In the genomic region with DNA sequence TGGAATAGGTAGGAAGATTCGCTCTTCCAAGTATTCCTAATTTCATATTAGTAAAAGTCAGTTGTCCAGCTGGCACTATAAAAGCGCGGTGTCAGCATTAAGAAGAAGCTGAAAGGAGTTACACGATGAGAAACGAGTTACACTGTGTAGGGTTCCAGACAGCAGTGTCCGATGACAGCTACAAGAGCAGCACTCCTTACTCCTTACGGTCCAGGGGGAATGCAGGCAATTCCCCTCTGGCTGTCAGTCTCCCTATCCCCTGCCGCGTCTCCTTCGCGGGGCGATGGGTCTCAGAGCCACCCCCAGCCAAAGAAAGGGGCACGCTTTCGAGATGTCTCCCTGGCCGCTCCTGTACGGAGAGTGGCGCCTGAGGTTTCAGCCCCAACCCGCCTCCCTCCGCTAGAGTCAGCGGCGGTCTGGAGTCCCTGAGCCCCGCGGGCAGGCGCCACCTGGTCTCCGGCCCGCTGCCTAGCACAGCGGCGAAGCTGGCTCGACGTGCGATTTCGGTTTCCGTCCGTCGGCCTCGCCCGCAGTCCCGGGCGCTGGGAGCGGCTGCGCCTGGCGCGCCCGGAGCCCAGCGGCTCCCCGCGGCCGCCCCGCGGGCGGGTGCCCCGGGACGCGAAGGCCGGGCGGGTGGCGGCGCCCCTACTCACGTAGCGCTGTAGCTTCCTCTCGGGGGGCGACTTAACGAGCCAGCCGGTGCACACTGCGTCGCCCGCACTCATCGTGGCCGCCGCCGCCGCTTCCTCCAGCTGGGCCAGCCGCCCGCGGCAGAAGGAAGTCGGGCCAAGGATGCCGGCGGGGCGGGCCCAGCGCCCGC, we compare ENCODE assay signal across 8 cellular contexts. TPM values are rescaled to one million over a fixed set of nuclear protein-coding genes. Genes with fewer than 3 reads are reported as not detected.
DNase-seq lines count a peak whose midpoint lies in the region; ATAC-seq and TF ChIP-seq lines count a peak whose summit lies in the region.

A gene with protein sequence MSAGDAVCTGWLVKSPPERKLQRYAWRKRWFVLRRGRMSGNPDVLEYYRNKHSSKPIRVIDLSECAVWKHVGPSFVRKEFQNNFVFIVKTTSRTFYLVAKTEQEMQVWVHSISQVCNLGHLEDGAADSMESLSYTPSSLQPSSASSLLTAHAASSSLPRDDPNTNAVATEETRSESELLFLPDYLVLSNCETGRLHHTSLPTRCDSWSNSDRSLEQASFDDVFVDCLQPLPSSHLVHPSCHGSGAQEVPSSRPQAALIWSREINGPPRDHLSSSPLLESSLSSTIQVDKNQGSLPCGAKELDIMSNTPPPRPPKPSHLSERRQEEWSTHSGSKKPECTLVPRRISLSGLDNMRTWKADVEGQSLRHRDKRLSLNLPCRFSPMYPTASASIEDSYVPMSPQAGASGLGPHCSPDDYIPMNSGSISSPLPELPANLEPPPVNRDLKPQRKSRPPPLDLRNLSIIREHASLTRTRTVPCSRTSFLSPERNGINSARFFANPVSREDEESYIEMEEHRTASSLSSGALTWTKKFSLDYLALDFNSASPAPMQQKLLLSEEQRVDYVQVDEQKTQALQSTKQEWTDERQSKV (minus strand): TSS at position 777 of the 820 bp plus-strand sequence. CDS start 52 bp downstream, at position 725.

- peaks cover 20 to 29% of the 10 kb centered on the region in 2 donors for H3K4me1 Mint-ChIP-seq in natural killer cell treated with Interleukin-12 subunit alpha and Interleukin-12 subunit beta and Interleukin-15 and Interleukin-18, amount 100 ng/mL, for 72 hours (ENCODE audit: low read depth in 2 of 2)

- H3K4me3 ChIP-seq in fibroblast of lung (replicated peaks in 1 of 4; ENCODE audit: control extremely low read depth in 1 of 4, insufficient read depth in 1 of 4, low read depth in 3 of 4, low read length in 4 of 4): peak within 1 kb of the TSS; percentile 46 to 57 (median 54)

- ATAC-seq in GM21723 (IDR thresholded peaks at IDR 0.05; ENCODE audit: unreplicated experiment) (peak; percentile 58), HG03439 (IDR thresholded peaks at IDR 0.05; ENCODE audit: unreplicated experiment) (no peak)
- ATAC-seq in natural killer cell treated with Interleukin-12 subunit alpha and Interleukin-12 subunit beta and Interleukin-15 and Interleukin-18, amount 100 ng/mL, for 72 hours: peak; percentile 85

- no peaks in the 10 kb centered on the region for H3K79me2 ChIP-seq in fibroblast of lung (ENCODE audit: control insufficient read depth, insufficient read depth, low read length)

- peak within 1 kb of the TSS; percentile 81 to 87 for H3K27ac Mint-ChIP-seq in natural killer cell treated with Interleukin-12 subunit alpha and Interleukin-12 subunit beta and Interleukin-15 and Interleukin-18, amount 100 ng/mL, for 72 hours

- peak within 1 kb of the TSS; percentile 88 for H3K4me3 Mint-ChIP-seq in natural killer cell treated with Interleukin-12 subunit alpha and Interleukin-12 subunit beta and Interleukin-15 and Interleukin-18, amount 100 ng/mL, for 72 hours

- peaks cover 0 to 10% of the 10 kb centered on the region in 2 donors for H3K27me3 Mint-ChIP-seq in natural killer cell treated with Interleukin-12 subunit alpha and Interleukin-12 subunit beta and Interleukin-15 and Interleukin-18, amount 100 ng/mL, for 72 hours

- no peaks in the 10 kb centered on the region for H3K4me1 ChIP-seq in fibroblast of lung (ENCODE audit: control insufficient read depth, extremely low read depth, insufficient read depth, low read length)

- no peaks in the 10 kb centered on the region for H3K36me3 Mint-ChIP-seq in natural killer cell treated with Interleukin-12 subunit alpha and Interleukin-12 subunit beta and Interleukin-15 and Interleukin-18, amount 100 ng/mL, for 72 hours

- no peaks in the 10 kb centered on the region for H3K36me3 ChIP-seq in fibroblast of lung (ENCODE audit: control insufficient read depth, insufficient read depth, low read length)

- no peaks in the 10 kb centered on the region for H3K9me3 Mint-ChIP-seq in natural killer cell treated with Interleukin-12 subunit alpha and Interleukin-12 subunit beta and Interleukin-15 and Interleukin-18, amount 100 ng/mL, for 72 hours

- H3K27me3 ChIP-seq in fibroblast of lung (ENCODE audit: control insufficient read depth, insufficient read depth, low read length): no peaks in the 10 kb centered on the region

- peak within 1 kb of the TSS; percentile 42 for H3K9ac ChIP-seq in fibroblast of lung (ENCODE audit: insufficient read depth, low read length)

- no peak for TF ChIP-seq CTCF in fibroblast of lung (conservative IDR thresholded peaks at IDR 0.05 in 1 of 2, IDR thresholded peaks at IDR 0.05 in 1 of 2; ENCODE audit: low read depth in 1 of 2, low read length in 2 of 2)

- H2AFZ ChIP-seq in fibroblast of lung (ENCODE audit: low read length): peak within 1 kb of the TSS; percentile 62

- H3K9me3 ChIP-seq in fibroblast of lung (ENCODE audit: control insufficient read depth, insufficient read depth, low read depth, low read length): no peaks in the 10 kb centered on the region

- H3K4me2 ChIP-seq in fibroblast of lung (ENCODE audit: extremely low read depth, insufficient read depth, low read length): peak within 1 kb of the TSS; percentile 88

- H3K27ac ChIP-seq in fibroblast of lung (ENCODE audit: insufficient read depth, low read length): no peak within 1 kb of the TSS

- peak; percentile 72 for DNase-seq in ELF-1 (ENCODE audit: low read depth, low spot score)
- peak; percentile 8 for DNase-seq in NCI-H1092 (lab: John Stamatoyannopoulos, UW)
- peak; percentile 60 for DNase-seq in activated T-cell treated with anti-CD3 and anti-CD28 coated beads, Interleukin-2, amount 50 U/mL, for 1 hour
- DNase-seq in fibroblast of lung (ENCODE audit: low read depth in 2 of 2): peak in 1 of 2 donors; percentile 30
- DNase-seq in natural killer cell treated with Interleukin-12 subunit alpha and Interleukin-12 subunit beta and Interleukin-15 and Interleukin-18, amount 100 ng/mL, for 72 hours (ENCODE audit: low spot score): peak; percentile 75
- no peak for DNase-seq in occipital lobe (lab: John Stamatoyannopoulos, UW)

- H4K20me1 ChIP-seq in fibroblast of lung (ENCODE audit: control insufficient read depth, extremely low read depth, insufficient read depth, low read length): no peaks in the 10 kb centered on the region

RNA-seq across cellular contexts. Expression of the gene that starts here (rescaled TPM):
- total RNA-seq in fibroblast of lung (4.1 and 6.4 TPM in 2 replicates), occipital lobe (1.4 TPM)
- polyA plus RNA-seq in fibroblast of lung: 2.8 and 2.9 TPM in 2 replicates
- 0.83 and 1.4 TPM in 2 replicates for polyA plus RNA-seq in fibroblast of lung (2012)
- 3.0 and 3.2 TPM in 2 replicates for polyA minus RNA-seq in fibroblast of lung (ENCODE audit: low replicate concordance)
- 10 to 100 TPM; 20.3 to 28.3 TPM for total RNA-seq in natural killer cell treated with Interleukin-12 subunit alpha and Interleukin-12 subunit beta and Interleukin-15 and Interleukin-18, amount 100 ng/mL, for 72 hours
